In the genomic region with DNA sequence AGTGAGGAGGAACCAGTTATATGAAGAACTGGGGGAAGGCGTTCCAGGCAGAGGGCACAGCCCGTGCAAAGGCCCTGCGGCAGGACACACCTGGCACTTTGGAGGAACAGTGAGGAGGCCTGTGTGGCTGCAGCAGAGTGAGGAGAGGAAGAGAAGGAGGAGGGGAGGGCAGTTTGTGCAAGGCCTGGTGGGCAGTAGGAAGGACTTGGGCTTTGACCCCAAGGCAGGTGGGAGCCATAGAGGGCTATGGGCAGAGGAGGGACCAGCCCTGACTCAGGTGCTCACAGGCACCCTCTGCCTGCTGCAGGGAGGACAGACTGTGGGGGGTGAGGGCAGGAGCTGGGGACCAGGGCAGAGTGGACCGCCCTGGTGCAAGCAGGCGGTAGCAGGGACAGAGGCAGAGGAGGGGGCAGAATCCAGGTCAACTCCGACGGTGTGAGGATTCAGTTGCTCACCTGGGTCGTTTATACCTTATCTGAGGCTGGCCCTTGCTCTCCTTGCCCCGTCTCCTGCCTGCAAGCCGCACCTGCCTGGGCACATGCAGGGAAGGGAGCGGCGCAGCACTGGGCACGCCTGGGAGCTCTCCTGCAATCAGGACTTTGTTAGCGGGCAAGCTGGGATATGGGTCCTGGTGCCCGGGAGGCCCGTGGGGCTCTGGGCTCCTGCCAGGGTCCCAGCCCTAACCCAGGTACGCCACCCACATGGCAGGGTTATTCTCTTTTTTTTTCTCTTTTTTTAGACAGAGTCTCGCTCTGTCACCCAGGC, we compare ENCODE assay signal across 19 cellular contexts. TPM values are rescaled to one million over a fixed set of nuclear protein-coding genes. Genes with fewer than 3 reads are reported as not detected.
DNase-seq lines count a peak whose midpoint lies in the region; ATAC-seq, FAIRE-seq and TF ChIP-seq lines count a peak whose summit lies in the region.
"Had no signal": no experiment of that assay in that cellular context is flagged by ENCODE, and none has a peak within 500 bp of the region (broad histone marks: within the 10 kb centered on the region; RNA-seq: fewer than 3 reads in every experiment).

No MANE protein-coding gene starts in this region.

- no peak for TF ChIP-seq EP300 in HepG2 (IDR thresholded peaks at IDR 0.05; ENCODE audit: low read depth in 2 of 2, low read length in 2 of 2)
- TF ChIP-seq EP300 in HepG2 (CRISPR knock-in tag; IDR thresholded peaks at IDR 0.05; ENCODE audit: borderline replicate concordance) = no peak

- CTCF ChIA-PET in HepG2 (lab: Yijun Ruan, JAX; ENCODE audit: low intra/inter-chr PET ratio, low total read pairs) = no interaction called here

- TF ChIP-seq CTCF in left ventricle myocardium inferior (IDR thresholded peaks at IDR 0.05; ENCODE audit: borderline replicate concordance) = no peak
- TF ChIP-seq CTCF in HepG2 (CRISPR knock-in tag; IDR thresholded peaks at IDR 0.05) = peak; percentile 33
- TF ChIP-seq CTCF in upper lobe of right lung (IDR thresholded peaks at IDR 0.05) = no peak

- DNase-seq in left ventricle myocardium inferior = no peak
- no peak for DNase-seq in Right ventricle myocardium inferior (ENCODE audit: missing footprints)
- no peak for DNase-seq in HepG2 (ENCODE audit: low spot score)
- no peak for DNase-seq in upper lobe of right lung
- DNase-seq in NCI-H2107 (lab: John Stamatoyannopoulos, UW) = no peak
- DNase-seq: activated CD4-positive, alpha-beta T cell treated with anti-CD3 and anti-CD28 coated beads for 4 hours; activated naive CD4-positive, alpha-beta T cell treated with anti-CD3 and anti-CD28 coated beads for 36 hours; activated T-cell treated with anti-CD3 and anti-CD28 coated beads for 4 hours; CD4-positive, alpha-beta T cell; immature natural killer cell; NCI-H1048; NCI-H2171; NCI-H82 had no signal

- H3K9me3 ChIP-seq in left ventricle myocardium inferior (replicated peaks) (no peaks in the 10 kb centered on the region), HepG2 (ENCODE audit: low read length) (no peaks in the 10 kb centered on the region), upper lobe of right lung (no peaks in the 10 kb centered on the region)
- H3K9me3 ChIP-seq: HAP-1, neutrophil had no signal

- no TSS peak for BruUV-seq in HepG2 (replicated peaks; lab: Mats Ljungman, UMichigan)

- peaks cover 94% of the 10 kb centered on the region for H3K4me1 ChIP-seq in left ventricle myocardium inferior
- peaks cover 59% of the 10 kb centered on the region for H3K4me1 ChIP-seq in HepG2 (ENCODE audit: insufficient read depth, low read length)
- H3K4me1 ChIP-seq in rectal smooth muscle tissue (ENCODE audit: control insufficient read depth, insufficient read depth, low read length) = peaks cover 32% of the 10 kb centered on the region
- H3K4me1 ChIP-seq in upper lobe of right lung = peaks cover 45% of the 10 kb centered on the region
- H3K4me1 ChIP-seq: HAP-1 had no signal

- no peak overlapping the region for H3K9ac ChIP-seq in HepG2 (ENCODE audit: insufficient read depth, low read depth, low read length)
- H3K9ac ChIP-seq in rectal smooth muscle tissue (ENCODE audit: low read length) = no peak overlapping the region
- H3K9ac ChIP-seq: KMS-11 had no signal

- no peak overlapping the region for H3K4me3 ChIP-seq in left ventricle myocardium inferior
- H3K4me3 ChIP-seq in HepG2 (replicated peaks in 1 of 3; ENCODE audit: insufficient read depth in 1 of 3, low read depth in 2 of 3, low read length in 3 of 3) = no peak overlapping the region
- no peak overlapping the region for H3K4me3 ChIP-seq in rectal smooth muscle tissue (ENCODE audit: low read length)
- H3K4me3 ChIP-seq in upper lobe of right lung = no peak overlapping the region
- H3K4me3 ChIP-seq: HAP-1 had no signal

- no peak overlapping the region for H3K4me2 ChIP-seq in HepG2 (ENCODE audit: low read depth, low read length)
- H3K4me2 ChIP-seq: KMS-11 had no signal

- H3K27ac ChIP-seq in left ventricle myocardium inferior (replicated peaks) = peak overlapping the region; percentile 100
- no peak overlapping the region for H3K27ac ChIP-seq in HepG2 (ENCODE audit: extremely low read length, insufficient read depth, low read length)
- H3K27ac ChIP-seq in rectal smooth muscle tissue (ENCODE audit: low read depth, low read length) = peak overlapping the region; percentile 99
- H3K27ac ChIP-seq in upper lobe of right lung = peak overlapping the region; percentile 55
- H3K27ac ChIP-seq: KMS-11, neutrophil had no signal

- no peak for FAIRE-seq in HepG2 (lab: Jason Lieb, UNC)

- H3K79me2 ChIP-seq in HepG2 (ENCODE audit: insufficient read depth, low read length) = peaks cover 3% of the 10 kb centered on the region

- no peaks in the 10 kb centered on the region for H3K36me3 ChIP-seq in left ventricle myocardium inferior
- H3K36me3 ChIP-seq in HepG2 (replicated peaks in 1 of 2; ENCODE audit: control insufficient read depth in 1 of 2, insufficient read depth in 2 of 2, low read length in 2 of 2) = no peaks in the 10 kb centered on the region
- no peaks in the 10 kb centered on the region for H3K36me3 ChIP-seq in rectal smooth muscle tissue (ENCODE audit: control insufficient read depth, insufficient read depth, low read length)
- no peaks in the 10 kb centered on the region for H3K36me3 ChIP-seq in upper lobe of right lung
- H3K36me3 ChIP-seq: neutrophil had no signal

- TF ChIP-seq RAD21 in HepG2 (CRISPR knock-in tag; IDR thresholded peaks at IDR 0.05) = no peak

- no peak overlapping the region for H2AFZ ChIP-seq in HepG2 (ENCODE audit: low read length)

- no peak for TF ChIP-seq POLR2A in HepG2 (IDR thresholded peaks at IDR 0.05; ENCODE audit: insufficient read depth in 1 of 2, low read depth in 2 of 2, low read length in 2 of 2)

- H3K27me3 ChIP-seq in left ventricle myocardium inferior (ENCODE audit: low read depth) (no peaks in the 10 kb centered on the region), HepG2 (ENCODE audit: control insufficient read depth in 1 of 2, insufficient read depth in 2 of 2, low read length in 2 of 2) (no peaks in the 10 kb centered on the region), rectal smooth muscle tissue (ENCODE audit: control insufficient read depth, insufficient read depth, low read length) (no peaks in the 10 kb centered on the region), upper lobe of right lung (no peaks in the 10 kb centered on the region)
- H3K27me3 ChIP-seq: neutrophil had no signal

- no peaks in the 10 kb centered on the region for H4K20me1 ChIP-seq in HepG2 (ENCODE audit: insufficient read depth, low read length)

- intact Hi-C loops in left ventricle myocardium inferior (cut with micrococcal nuclease) (no loop called here), Right ventricle myocardium inferior (cut with DNase I) (no loop called here), HepG2 (cut with micrococcal nuclease; ENCODE audit: unreplicated experiment) (no loop called here), upper lobe of right lung (cut with DNase I) (no loop called here)

- WGBS in HepG2 (ENCODE audit: low lambda C conversion rate) = 95% methylated on average over 16 of the region's 18 CpGs

- in situ Hi-C loops in HepG2 (cut with HindIII; ENCODE audit: extremely low pct_ligation_motif_present, low pct_unique_long_range_greater_than_20kb) = no loop called here

- POLR2A ChIA-PET in HepG2 (lab: Yijun Ruan, JAX) = no interaction called here

- ATAC-seq in Right ventricle myocardium inferior = no peak
- no peak for ATAC-seq in HepG2
- no peak for ATAC-seq in upper lobe of right lung
- no peak for ATAC-seq in GM19395 (IDR thresholded peaks at IDR 0.05; ENCODE audit: unreplicated experiment)
- ATAC-seq in HG03439 (IDR thresholded peaks at IDR 0.05; ENCODE audit: unreplicated experiment) = no peak

TF ChIP-seq in HepG2, 621 proteins besides CTCF, POLR2A, EP300 and RAD21 (continues in another document):
- TF ChIP-seq ZNF75D (CRISPR knock-in tag; IDR thresholded peaks at IDR 0.05; ENCODE audit: borderline replicate concordance) (no peak), MYPOP (CRISPR knock-in tag; IDR thresholded peaks at IDR 0.05) (no peak), ZBTB38 (CRISPR knock-in tag; IDR thresholded peaks at IDR 0.05) (peak; percentile 23; the same call in 1 of the 2 replicates), ZFY (CRISPR knock-in tag; IDR thresholded peaks at IDR 0.05) (no peak), ZSCAN22 (CRISPR knock-in tag; IDR thresholded peaks at IDR 0.05) (no peak), DNMT3B (CRISPR knock-in tag; conservative IDR thresholded peaks at IDR 0.05) (no peak)

RNA-seq across cellular contexts. Expression of gene NFIC, which starts 34.8 kb away (rescaled TPM):
- total RNA-seq in left ventricle myocardium inferior (145 TPM), Right ventricle myocardium inferior (164 TPM), HepG2 (2016; rRNA removed; fragmentation: Illumina TruSeq; extraction: Trizol) (2.5 and 2.9 TPM in 2 replicates), upper lobe of right lung (150 TPM)
- total RNA-seq in HepG2 (2016; cell fraction: cytosol; rRNA removed; fragmentation: Illumina TruSeq; extraction: Trizol; ENCODE audit: low read depth) = 2.9 and 3.0 TPM in 2 replicates
- total RNA-seq in HepG2 (2016; cell fraction: insoluble cytoplasmic fraction; rRNA removed; fragmentation: Illumina TruSeq; extraction: Trizol) = 3.0 and 3.2 TPM in 2 replicates
- total RNA-seq in HepG2 (2016; cell fraction: membrane; rRNA removed; fragmentation: Illumina TruSeq; extraction: Trizol) = 2.5 and 2.9 TPM in 2 replicates
- 3.8 and 5.6 TPM in 2 replicates for total RNA-seq in HepG2 (2016; cell fraction: nucleus; rRNA removed; fragmentation: Illumina TruSeq; extraction: Trizol)
- polyA plus RNA-seq in HepG2 (2011; rRNA removed) = 1.3 and 1.6 TPM in 2 replicates
- polyA plus RNA-seq in HepG2 (2011; cell fraction: cytosol; rRNA removed) = 0.71 and 0.79 TPM in 2 replicates
- polyA plus RNA-seq in HepG2 (2011; cell fraction: nucleus; rRNA removed) = 5.1 and 8.1 TPM in 2 replicates
- 5.9 and 8.4 TPM in 2 replicates for polyA plus RNA-seq in HepG2 (2012)
- 1.1 and 1.4 TPM in 2 replicates for polyA plus RNA-seq in HepG2 (2016; cell fraction: cytosol; fragmentation: Illumina TruSeq; extraction: Trizol; ENCODE audit: low read depth)
- 8.2 and 9.6 TPM in 2 replicates for polyA plus RNA-seq in HepG2 (2016; cell fraction: insoluble cytoplasmic fraction; fragmentation: Illumina TruSeq; extraction: Trizol; ENCODE audit: low read depth)
- polyA plus RNA-seq in HepG2 (2016; cell fraction: membrane; fragmentation: Illumina TruSeq; extraction: Trizol; ENCODE audit: low read depth) = 4.6 and 4.8 TPM in 2 replicates
- polyA plus RNA-seq in HepG2 (2016; cell fraction: nucleus; fragmentation: Illumina TruSeq; extraction: Trizol; ENCODE audit: insufficient read depth, low read depth) = 7.4 and 9.8 TPM in 2 replicates
- 5.3 and 16.7 TPM in 2 replicates for polyA minus RNA-seq in HepG2 (2011; rRNA and poly(A)+ RNA removed; ENCODE audit: low replicate concordance)
- 5.2 and 5.4 TPM in 2 replicates for polyA minus RNA-seq in HepG2 (2011; cell fraction: cytosol; rRNA and poly(A)+ RNA removed)
- 5.1 and 5.3 TPM in 2 replicates for polyA minus RNA-seq in HepG2 (2011; cell fraction: nucleus; rRNA and poly(A)+ RNA removed)

Comparison
In these comparisons a context has a peak if more than half of its experiments do, and no peak if none do; other contexts are left out.
1. RNA of gene NFIC, which starts 34.8 kb away (total RNA-seq): 164 TPM in Right ventricle myocardium inferior (single experiment), 150 TPM in upper lobe of right lung (single experiment) and 145 TPM in left ventricle myocardium inferior (single experiment); 2.5 to 5.6 TPM in HepG2; every median in the first group is over 10 times any median in the second.